ENCODE assay signal across 11 cellular contexts in the genomic region with DNA sequence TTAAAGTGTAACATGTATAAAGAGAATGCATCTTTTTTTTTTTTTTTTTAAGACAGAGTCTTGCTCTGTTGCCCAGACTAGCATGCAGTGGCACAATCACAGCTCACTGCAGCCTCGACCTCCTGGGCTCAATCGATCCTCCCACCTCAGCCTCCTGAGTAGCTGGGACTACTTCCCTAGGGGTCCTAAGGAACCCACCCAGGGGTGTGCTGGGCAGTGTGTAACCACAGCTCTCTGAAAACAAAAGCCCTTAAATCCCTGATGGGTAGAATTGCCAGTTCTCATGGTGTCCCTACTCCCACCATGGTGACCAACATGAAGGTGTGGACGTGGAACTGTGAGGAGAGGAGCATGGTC.
A peak's percentile ranks its signal among the peaks of the same experiment; 100 is the strongest.
DNase-seq lines count a peak whose midpoint lies in the region; ATAC-seq and TF ChIP-seq lines count a peak whose summit lies in the region.
"Had no signal": no experiment of that assay in that cellular context is flagged by ENCODE, and none has a peak within 500 bp of the region (broad histone marks: within the 10 kb centered on the region; RNA-seq: fewer than 3 reads in every experiment).

No MANE protein-coding gene starts in this region.

- no peak for DNase-seq in left ventricle myocardium inferior
- DNase-seq in heart right ventricle = no peak
- no peak for DNase-seq in caudate nucleus (lab: John Stamatoyannopoulos, UW)
- DNase-seq in uterus = no peak
- no peak for DNase-seq in AML-193 (lab: John Stamatoyannopoulos, UW)
- no peak for DNase-seq in NCI-H1694 (lab: John Stamatoyannopoulos, UW)
- DNase-seq: activated CD4-positive, alpha-beta T cell treated with anti-CD3 and anti-CD28 coated beads, Interleukin-2, amount 50 U/mL, for 4 hours; effector CD8-positive, alpha-beta T cell; NCI-H2171 treated with DMSO at 0.1 percent for 48 hours had no signal

- peaks cover under 1% of the 10 kb centered on the region for H3K27me3 ChIP-seq in left ventricle myocardium inferior (ENCODE audit: low read depth)
- H3K27me3 ChIP-seq in heart right ventricle = no peaks in the 10 kb centered on the region
- no peaks in the 10 kb centered on the region for H3K27me3 ChIP-seq in uterus

- H3K27ac ChIP-seq in left ventricle myocardium inferior (replicated peaks) (peak overlapping the region; percentile 47), heart right ventricle (peak overlapping the region in 4 of 10 donors; percentile 8 to 79 (median 56)), caudate nucleus (ENCODE audit: low read depth, low read length) (peak overlapping the region; percentile 30), uterus (peak overlapping the region; percentile 28 to 41)

- no peak for TF ChIP-seq CTCF in left ventricle myocardium inferior (IDR thresholded peaks at IDR 0.05; ENCODE audit: borderline replicate concordance)
- TF ChIP-seq CTCF in heart right ventricle (IDR thresholded peaks at IDR 0.05) = no peak
- no peak for TF ChIP-seq CTCF in uterus (IDR thresholded peaks at IDR 0.05)

- intact Hi-C loops in left ventricle myocardium inferior (cut with micrococcal nuclease) = no loop called here
- intact Hi-C loops in heart right ventricle (cut with DNase I) = loop anchor here in 1 of 10 donors (10.0 kb wide), 1 partner anchor 80 kb away; no protein-coding TSS in a partner anchor
- intact Hi-C loops in uterus (cut with DNase I; ENCODE audit: low total_unique reads) = no loop called here

- WGBS in heart right ventricle, 2 donors = 82 to 87% methylated on average over 3 of the region's 3 CpGs

- TF ChIP-seq POLR2A in uterus (IDR thresholded peaks at IDR 0.05) = no peak
- TF ChIP-seq POLR2A in GM18505 (IDR thresholded peaks at IDR 0.05; ENCODE audit: borderline replicate concordance, extremely low read depth, insufficient read depth, insufficient read length) = no peak

- no peak for ATAC-seq in heart right ventricle
- peak; percentile 23 for ATAC-seq in HG03135 (IDR thresholded peaks at IDR 0.05; ENCODE audit: unreplicated experiment)
- ATAC-seq in GM18505 (IDR thresholded peaks at IDR 0.05; ENCODE audit: unreplicated experiment) = no peak

- H3K4me1 ChIP-seq in left ventricle myocardium inferior (peaks cover 59% of the 10 kb centered on the region), heart right ventricle (peaks cover 18 to 68% (median 56%) of the 10 kb centered on the region in 9 donors), uterus (peaks cover 13 to 22% of the 10 kb centered on the region in 2 donors)

- H3K9me3 ChIP-seq in left ventricle myocardium inferior (replicated peaks) (no peaks in the 10 kb centered on the region), heart right ventricle (no peaks in the 10 kb centered on the region), uterus (no peaks in the 10 kb centered on the region)

- H3K36me3 ChIP-seq in left ventricle myocardium inferior (no peaks in the 10 kb centered on the region), heart right ventricle (no peaks in the 10 kb centered on the region), uterus (no peaks in the 10 kb centered on the region)

- H3K4me3 ChIP-seq in left ventricle myocardium inferior = no peak overlapping the region
- no peak overlapping the region for H3K4me3 ChIP-seq in heart right ventricle
- H3K4me3 ChIP-seq in uterus = no peak overlapping the region
